3 cellular contexts compared by ENCODE assay signal in genomic region chr2:131444736-131445514, GRCh38. TPM values are rescaled to one million over a fixed set of nuclear protein-coding genes. Genes with fewer than 3 reads are reported as not detected.
"Had no signal": no experiment of that assay in that cellular context is flagged by ENCODE, and none has a peak within 500 bp of the region (broad histone marks: within the 10 kb centered on the region; RNA-seq: fewer than 3 reads in every experiment).

No MANE protein-coding gene starts in this region.

RNA-seq across cellular contexts. Expression of gene TUBA3D, which starts 31.0 kb away (rescaled TPM):
- total RNA-seq: M059J, PC-3, SJSA1 had no signal
